ENCODE assay signal across 38 cellular contexts in genomic region chr20:5290596-5290995, GRCh38. TPM values are rescaled to one million over a fixed set of nuclear protein-coding genes. Genes with fewer than 3 reads are reported as not detected.
"Had no signal": no experiment of that assay in that cellular context is flagged by ENCODE, and none has a peak within 500 bp of the region (broad histone marks: within the 10 kb centered on the region; RNA-seq: fewer than 3 reads in every experiment).

No MANE protein-coding gene starts in this region.

- H3K9me3 ChIP-seq: MG63 had no signal

- H3K4me3 ChIP-seq: MG63 had no signal

- DNase-seq: Karpas-422, Kasumi-1, MG63, MM.1S, MV-4-11, NCI-H1048, NCI-H1092, NCI-H1092 treated with DMSO at 0.1 percent for 48 hours, NCI-H1105, NCI-H1105 treated with DMSO at 0.1 percent for 48 hours, NCI-H1417, NCI-H1417 treated with DMSO at 0.1 percent for 48 hours, NCI-H1436, NCI-H1436 treated with DMSO at 0.1 percent for 48 hours, NCI-H146, NCI-H1694, NCI-H1694 treated with DMSO at 0.1 percent for 48 hours, NCI-H187, NCI-H187 treated with DMSO at 0.1 percent for 48 hours, NCI-H1930, NCI-H2029, NCI-H2029 treated with DMSO at 0.1 percent for 48 hours, NCI-H2081, NCI-H2081 treated with DMSO at 0.1 percent for 48 hours, NCI-H2107, NCI-H2171, NCI-H2171 treated with DMSO at 0.1 percent for 48 hours, NCI-H2227 treated with DMSO at 0.1 percent for 48 hours, NCI-H226, NCI-H345, NCI-H446, NCI-H446 treated with DMSO at 0.1 percent for 48 hours, NCI-H510A, NCI-H510A treated with DMSO at 0.1 percent for 48 hours had no signal

- H3K36me3 ChIP-seq: MG63 had no signal

- H3K27me3 ChIP-seq: MG63 had no signal

RNA-seq across cellular contexts. Expression of gene PROKR2, which starts 26.2 kb away (rescaled TPM):
- total RNA-seq: LHCN-M2, M059J, MCF 10A, NCI-H460 had no signal
